In the genomic region with DNA sequence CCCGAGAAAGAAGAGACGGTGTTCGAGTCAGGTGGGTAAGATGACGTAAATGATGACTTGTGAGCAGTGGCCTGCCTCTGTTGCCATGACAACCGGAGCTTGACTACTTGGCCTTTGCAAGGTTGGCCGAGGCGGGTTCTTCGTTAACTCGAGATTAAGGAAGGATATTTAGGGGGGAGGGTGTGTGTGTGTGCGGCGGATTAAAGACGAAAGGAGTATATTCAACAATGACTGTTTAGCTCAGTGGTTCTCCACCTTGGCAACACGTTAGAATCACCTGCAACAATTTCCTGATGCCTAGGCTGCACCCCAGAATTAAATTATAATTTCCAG, we compare ENCODE assay signal across 8 cellular contexts. TPM values are rescaled to one million over a fixed set of nuclear protein-coding genes. Genes with fewer than 3 reads are reported as not detected.
DNase-seq lines count a peak whose midpoint lies in the region; ATAC-seq and TF ChIP-seq lines count a peak whose summit lies in the region.

No MANE protein-coding gene starts in this region.

- H3K4me3 Mint-ChIP-seq in endothelial cell (ENCODE audit: unreplicated experiment), result peak overlapping the region; percentile 97

- H3K27me3 Mint-ChIP-seq in endothelial cell (ENCODE audit: unreplicated experiment), result peaks cover 8% of the 10 kb centered on the region

- peaks cover 5% of the 10 kb centered on the region for H3K9me3 ChIP-seq in mesodermal cell (ENCODE audit: control insufficient read depth, low read length)

- H3K36me3 Mint-ChIP-seq in endothelial cell (ENCODE audit: low read depth, unreplicated experiment), result peaks cover 3% of the 10 kb centered on the region

- peak overlapping the region; percentile 94 for H3K27ac ChIP-seq in mesodermal cell (ENCODE audit: low read depth, low read length, severe bottlenecking)

- peaks cover 12% of the 10 kb centered on the region for H3K4me1 Mint-ChIP-seq in endothelial cell (ENCODE audit: unreplicated experiment)

- peak overlapping the region; percentile 100 for H3K27ac Mint-ChIP-seq in endothelial cell (ENCODE audit: unreplicated experiment)

- WGBS in mesodermal cell (ENCODE audit: insufficient coverage in 2 of 2), 2 experiments, result 27 to 29% methylated on average over 6 to 11 of the region's 13 CpGs

- H3K4me1 ChIP-seq in mesodermal cell (ENCODE audit: control insufficient read depth, insufficient read depth, low read length, poor library complexity, severe bottlenecking), result no peaks in the 10 kb centered on the region

- TF ChIP-seq CTCF in GM12875 (IDR thresholded peaks at IDR 0.05; ENCODE audit: borderline replicate concordance, insufficient read depth, low read depth, low read length) (no peak), endothelial cell (IDR thresholded peaks at IDR 0.05; ENCODE audit: unreplicated experiment) (no peak)

- H3K9me3 Mint-ChIP-seq in endothelial cell (ENCODE audit: unreplicated experiment), result no peaks in the 10 kb centered on the region

- peak; percentile 48 for DNase-seq in NCI-H526 treated with DMSO at 0.1 percent for 48 hours (lab: John Stamatoyannopoulos, UW)
- peak; percentile 90 for DNase-seq in activated CD8-positive, alpha-beta memory T cell treated with anti-CD3 and anti-CD28 coated beads, Interleukin-2, amount 50 U/mL, for 1 hour (ENCODE audit: extremely low read depth)
- peak; percentile 66 for DNase-seq in endothelial cell (ENCODE audit: low spot score)
- DNase-seq in stimulated activated CD8-positive, alpha-beta memory T cell treated with anti-CD3 and anti-CD28 coated beads, Interleukin-15, amount 100 ng/mL, for 1 hour (ENCODE audit: low read depth), result peak; percentile 53

- ATAC-seq in HG03025 (IDR thresholded peaks at IDR 0.05; ENCODE audit: low FRiP score, unreplicated experiment), result peak; percentile 43
- no peak for ATAC-seq in GM21447 (IDR thresholded peaks at IDR 0.05; ENCODE audit: unreplicated experiment)

- peaks cover 4% of the 10 kb centered on the region for H3K36me3 ChIP-seq in mesodermal cell (ENCODE audit: control insufficient read depth, insufficient read depth, low read length)

- H3K4me3 ChIP-seq in GM12875 (ENCODE audit: low read depth, low read length), result peak overlapping the region; percentile 11
- H3K4me3 ChIP-seq in mesodermal cell (ENCODE audit: extremely low read depth, insufficient read depth, low read length, poor library complexity, severe bottlenecking), result peak overlapping the region; percentile 72

RNA-seq across cellular contexts. Expression of a gene that starts 0.4 kb away (rescaled TPM):
- 32.2 TPM for total RNA-seq in endothelial cell (ENCODE audit: unreplicated experiment)
- polyA plus RNA-seq in mesodermal cell (2013, experiment 1 of 2), result 18.8 TPM
- 20.0 TPM for polyA plus RNA-seq in mesodermal cell (2013, experiment 2 of 2)

RNA-seq across cellular contexts. Expression of a gene that starts 41.4 kb away (rescaled TPM):
- 18.3 TPM for total RNA-seq in endothelial cell (ENCODE audit: unreplicated experiment)
- polyA plus RNA-seq in mesodermal cell (2013, experiment 1 of 2), result 13.5 TPM
- polyA plus RNA-seq in mesodermal cell (2013, experiment 2 of 2), result 10.0 TPM
